ENCODE assay signal across 10 cellular contexts in genomic region chr2:88036162-88036561, GRCh38.
"Had no signal": no experiment of that assay in that cellular context is flagged by ENCODE, and none has a peak within 500 bp of the region (broad histone marks: within the 10 kb centered on the region; RNA-seq: fewer than 3 reads in every experiment).

No MANE protein-coding gene starts in this region.

- H3K27ac Mint-ChIP-seq: activated CD4-positive, alpha-beta memory T cell treated with anti-CD3 and anti-CD28 coated beads for 36 hours; stimulated activated naive CD8-positive, alpha-beta T cell treated with anti-CD3 and anti-CD28 coated beads, Interleukin-15, amount 100 ng/mL, for 72 hours had no signal

- H3K4me3 Mint-ChIP-seq: activated CD4-positive, alpha-beta memory T cell treated with anti-CD3 and anti-CD28 coated beads for 36 hours; stimulated activated naive CD8-positive, alpha-beta T cell treated with anti-CD3 and anti-CD28 coated beads, Interleukin-15, amount 100 ng/mL, for 72 hours had no signal

- H3K27me3 Mint-ChIP-seq: activated CD4-positive, alpha-beta memory T cell treated with anti-CD3 and anti-CD28 coated beads for 36 hours; stimulated activated naive CD8-positive, alpha-beta T cell treated with anti-CD3 and anti-CD28 coated beads, Interleukin-15, amount 100 ng/mL, for 72 hours had no signal

- ATAC-seq: heart right ventricle; left lung; pancreas; stimulated activated naive CD8-positive, alpha-beta T cell treated with anti-CD3 and anti-CD28 coated beads, Interleukin-15, amount 100 ng/mL, for 72 hours had no signal

- DNase-seq: activated CD4-positive, alpha-beta memory T cell treated with anti-CD3 and anti-CD28 coated beads for 36 hours; activated CD4-positive, alpha-beta T cell treated with anti-CD3 and anti-CD28 coated beads for 1 hour; activated T-cell treated with anti-CD3 and anti-CD28 coated beads, Interleukin-2, amount 50 U/mL, for 48 hours; heart right ventricle; islet precursor cell; left lung; pancreas; stimulated activated CD4-positive, alpha-beta T cell treated with anti-CD3 and anti-CD28 coated beads, Interleukin-4, amount 100 ng/mL, for 1 hour; stimulated activated CD8-positive, alpha-beta memory T cell treated with anti-CD3 and anti-CD28 coated beads, Interleukin-4, amount 100 ng/mL, for 48 hours; stimulated activated naive CD8-positive, alpha-beta T cell treated with anti-CD3 and anti-CD28 coated beads, Interleukin-15, amount 100 ng/mL, for 72 hours had no signal

- H3K9me3 Mint-ChIP-seq: activated CD4-positive, alpha-beta memory T cell treated with anti-CD3 and anti-CD28 coated beads for 36 hours had no signal
